11 cellular contexts compared by ENCODE assay signal in genomic region chr17:28723159-28723835, GRCh38. TPM values are rescaled to one million over a fixed set of nuclear protein-coding genes. Genes with fewer than 3 reads are reported as not detected.
DNase-seq lines count a peak whose midpoint lies in the region; ATAC-seq and TF ChIP-seq lines count a peak whose summit lies in the region.
"Had no signal": no experiment of that assay in that cellular context is flagged by ENCODE, and none has a peak within 500 bp of the region (broad histone marks: within the 10 kb centered on the region; RNA-seq: fewer than 3 reads in every experiment).

No MANE protein-coding gene starts in this region.

- TF ChIP-seq CTCF in HEK293 (tag by site-specific recombination; IDR thresholded peaks at IDR 0.05), result no peak

- peaks cover 57% of the 10 kb centered on the region for H3K4me1 ChIP-seq in CD4-positive, CD25-positive, alpha-beta regulatory T cell (ENCODE audit: control insufficient read depth, insufficient read depth, low read length, poor library complexity, severe bottlenecking)
- H3K4me1 ChIP-seq in HEK293 (ENCODE audit: control insufficient read depth, insufficient read depth, low read length), result peaks cover 17% of the 10 kb centered on the region
- H3K4me1 ChIP-seq in mesodermal cell (ENCODE audit: control insufficient read depth, insufficient read depth, low read length, poor library complexity, severe bottlenecking), result peaks cover 35% of the 10 kb centered on the region

- H3K4me3 Mint-ChIP-seq in CD4-positive, CD25-positive, alpha-beta regulatory T cell, result peak overlapping the region; percentile 13 to 99 (median 58)
- peak overlapping the region; percentile 2 for H3K4me3 Mint-ChIP-seq in activated CD8-positive, alpha-beta T cell treated with anti-CD3 and anti-CD28 coated beads, Interleukin-2, amount 10 ng/mL, durations not matched to agents 7 days and 5 days

- POLR2A ChIA-PET in HEK293 (lab: Yijun Ruan, JAX), result interaction anchor here (0.7 to 6.7 kb wide), 5 partner anchors 10 to 455 kb away, joined by 3 to 448 read pairs (median 29); partner anchors contain the start of genes PROCA1, SDF2, SUPT6H and TRAF4
- POLR2A ChIA-PET in activated CD8-positive, alpha-beta T cell treated with anti-CD3 and anti-CD28 coated beads, Interleukin-2, amount 10 ng/mL, durations not matched to agents 7 days and 5 days (lab: Charles Lee), result interaction anchor here (2.0 to 7.3 kb wide), 2 partner anchors 24 to 78 kb away, joined by 5 to 212 read pairs; partner anchors contain the start of genes BLTP2 and TRAF4

- no peak for ATAC-seq in CD4-positive, CD25-positive, alpha-beta regulatory T cell (ENCODE audit: low read depth in 2 of 2)
- no peak for ATAC-seq in activated CD8-positive, alpha-beta T cell treated with anti-CD3 and anti-CD28 coated beads, Interleukin-2, amount 10 ng/mL, durations not matched to agents 7 days and 5 days
- ATAC-seq in HG02759 (IDR thresholded peaks at IDR 0.05; ENCODE audit: unreplicated experiment) (no peak), GM21515 (IDR thresholded peaks at IDR 0.05; ENCODE audit: unreplicated experiment) (no peak)
- ATAC-seq: pancreas had no signal

- no peak overlapping the region for H3K4me3 ChIP-seq in CD4-positive, CD25-positive, alpha-beta regulatory T cell (ENCODE audit: low read depth, low read length)
- H3K4me3 ChIP-seq in HEK293 (ENCODE audit: low read depth, low read length) (no peak overlapping the region), mesodermal cell (ENCODE audit: extremely low read depth, insufficient read depth, low read length, poor library complexity, severe bottlenecking) (peak overlapping the region; percentile 14)
- H3K4me3 ChIP-seq: pancreas had no signal

- H3K4me1 Mint-ChIP-seq in CD4-positive, CD25-positive, alpha-beta regulatory T cell, result peaks cover 10 to 82% (median 41%) of the 10 kb centered on the region in 4 donors
- H3K4me1 Mint-ChIP-seq in activated CD8-positive, alpha-beta T cell treated with anti-CD3 and anti-CD28 coated beads, Interleukin-2, amount 10 ng/mL, durations not matched to agents 7 days and 5 days (ENCODE audit: low read depth), result peaks cover 72% of the 10 kb centered on the region

- H3K27me3 Mint-ChIP-seq in CD4-positive, CD25-positive, alpha-beta regulatory T cell, result peaks cover 17% of the 10 kb centered on the region
- peaks cover 3% of the 10 kb centered on the region for H3K27me3 Mint-ChIP-seq in activated CD8-positive, alpha-beta T cell treated with anti-CD3 and anti-CD28 coated beads, Interleukin-2, amount 10 ng/mL, durations not matched to agents 7 days and 5 days (ENCODE audit: low read depth)

- 82 to 91% methylated on average over 5 to 6 of the region's 6 CpGs for WGBS in mesodermal cell (ENCODE audit: insufficient coverage in 2 of 2), 2 experiments

- CTCF ChIA-PET in HEK293 (lab: Yijun Ruan, JAX), result interaction anchor here (0.7 to 13.6 kb wide), 2 partner anchors 24 to 683 kb away, joined by 3 to 445 read pairs; partner anchors contain the start of gene TRAF4
- CTCF ChIA-PET in activated CD8-positive, alpha-beta T cell treated with anti-CD3 and anti-CD28 coated beads, Interleukin-2, amount 10 ng/mL, durations not matched to agents 7 days and 5 days (lab: Charles Lee), result interaction anchor here (4.2 to 8.3 kb wide), 2 partner anchors 24 to 26 kb away, joined by 46 to 736 read pairs; partner anchors contain the start of gene TRAF4

- H3K36me3 Mint-ChIP-seq in CD4-positive, CD25-positive, alpha-beta regulatory T cell, result peaks cover 44% of the 10 kb centered on the region
- peaks cover 58% of the 10 kb centered on the region for H3K36me3 Mint-ChIP-seq in activated CD8-positive, alpha-beta T cell treated with anti-CD3 and anti-CD28 coated beads, Interleukin-2, amount 10 ng/mL, durations not matched to agents 7 days and 5 days (ENCODE audit: low read depth)

- no peak for DNase-seq in CD4-positive, CD25-positive, alpha-beta regulatory T cell
- no peak for DNase-seq in activated CD8-positive, alpha-beta T cell treated with anti-CD3 and anti-CD28 coated beads, Interleukin-2, amount 10 ng/mL, durations not matched to agents 7 days and 5 days
- DNase-seq in NCI-H526 treated with DMSO at 0.1 percent for 48 hours (lab: John Stamatoyannopoulos, UW), result no peak
- DNase-seq in hypothalamus (lab: John Stamatoyannopoulos, UW), result no peak
- DNase-seq: DMS79 treated with DMSO at 0.1 percent for 48 hours, SW 1271 had no signal

- H3K9me3 Mint-ChIP-seq in CD4-positive, CD25-positive, alpha-beta regulatory T cell, result no peaks in the 10 kb centered on the region
- no peaks in the 10 kb centered on the region for H3K9me3 Mint-ChIP-seq in activated CD8-positive, alpha-beta T cell treated with anti-CD3 and anti-CD28 coated beads, Interleukin-2, amount 10 ng/mL, durations not matched to agents 7 days and 5 days (ENCODE audit: insufficient read depth)

- H3K27ac Mint-ChIP-seq in CD4-positive, CD25-positive, alpha-beta regulatory T cell, result peak overlapping the region in 1 of 3 donors; percentile 71
- no peak overlapping the region for H3K27ac Mint-ChIP-seq in activated CD8-positive, alpha-beta T cell treated with anti-CD3 and anti-CD28 coated beads, Interleukin-2, amount 10 ng/mL, durations not matched to agents 7 days and 5 days

- H3K9me3 ChIP-seq in CD4-positive, CD25-positive, alpha-beta regulatory T cell (ENCODE audit: control insufficient read depth in 2 of 2, low read length in 2 of 2), result no peaks in the 10 kb centered on the region
- no peaks in the 10 kb centered on the region for H3K9me3 ChIP-seq in HEK293 (ENCODE audit: control insufficient read depth, insufficient read depth, low read depth, low read length)
- no peaks in the 10 kb centered on the region for H3K9me3 ChIP-seq in mesodermal cell (ENCODE audit: control insufficient read depth, low read length)
- H3K9me3 ChIP-seq: pancreas had no signal

- no peaks in the 10 kb centered on the region for H3K27me3 ChIP-seq in CD4-positive, CD25-positive, alpha-beta regulatory T cell (ENCODE audit: control insufficient read depth, insufficient read depth, low read length)
- H3K27me3 ChIP-seq: pancreas had no signal

- H3K27ac ChIP-seq in CD4-positive, CD25-positive, alpha-beta regulatory T cell (ENCODE audit: insufficient read depth, low read length, poor library complexity, severe bottlenecking), result peak overlapping the region; percentile 38
- H3K27ac ChIP-seq in HEK293 (ENCODE audit: extremely low read depth, low read depth, low read length) (peak overlapping the region; percentile 90), mesodermal cell (ENCODE audit: low read depth, low read length, severe bottlenecking) (peak overlapping the region; percentile 64)
- H3K27ac ChIP-seq: pancreas had no signal

- H3K36me3 ChIP-seq in CD4-positive, CD25-positive, alpha-beta regulatory T cell (ENCODE audit: control insufficient read depth, insufficient read depth, low read length), result peaks cover 34% of the 10 kb centered on the region
- H3K36me3 ChIP-seq in HEK293 (ENCODE audit: control insufficient read depth in 2 of 2, insufficient read depth in 1 of 2, low read length in 2 of 2) (peaks cover 26 to 53% of the 10 kb centered on the region in 2 experiments), mesodermal cell (ENCODE audit: control insufficient read depth, insufficient read depth, low read length) (peaks cover 45% of the 10 kb centered on the region)

TF ChIP-seq in HEK293, 187 proteins besides CTCF, POLR2A, EP300 and RAD21 (continues in another document):
- TF ChIP-seq ZNF521 (tag by site-specific recombination; IDR thresholded peaks at IDR 0.05), result no peak

RNA-seq across cellular contexts. Expression of gene TLCD1, which starts 2.7 kb away (rescaled TPM):
- 1.3 TPM for total RNA-seq in CD4-positive, CD25-positive, alpha-beta regulatory T cell
- not detected for polyA plus RNA-seq in CD4-positive, CD25-positive, alpha-beta regulatory T cell
- total RNA-seq in activated CD8-positive, alpha-beta T cell treated with anti-CD3 and anti-CD28 coated beads, Interleukin-2, amount 10 ng/mL, durations not matched to agents 7 days and 5 days, result 1 to 10 TPM; 2.8 to 3.0 TPM
- polyA plus RNA-seq in mesodermal cell (2013, experiment 1 of 2), result 6.0 TPM
- 8.9 TPM for polyA plus RNA-seq in mesodermal cell (2013, experiment 2 of 2)

RNA-seq across cellular contexts. Expression of gene RPL23A, which starts 3.5 kb away (rescaled TPM):
- 2,050 TPM for total RNA-seq in CD4-positive, CD25-positive, alpha-beta regulatory T cell
- 1,000 to 10,000 TPM; 4,206 to 5,707 (median 4,669) TPM for polyA plus RNA-seq in CD4-positive, CD25-positive, alpha-beta regulatory T cell
- 1,000 to 10,000 TPM; 1,988 to 2,040 TPM for total RNA-seq in activated CD8-positive, alpha-beta T cell treated with anti-CD3 and anti-CD28 coated beads, Interleukin-2, amount 10 ng/mL, durations not matched to agents 7 days and 5 days
- 2,457 TPM for polyA plus RNA-seq in mesodermal cell (2013, experiment 1 of 2)
- polyA plus RNA-seq in mesodermal cell (2013, experiment 2 of 2), result 2,483 TPM

RNA-seq across cellular contexts. Expression of gene NEK8, which starts 5.3 kb away (rescaled TPM):
- total RNA-seq in CD4-positive, CD25-positive, alpha-beta regulatory T cell, result 7.5 TPM
- 1 to 10 TPM; 1.8 to 2.6 (median 2.0) TPM for polyA plus RNA-seq in CD4-positive, CD25-positive, alpha-beta regulatory T cell
- total RNA-seq in activated CD8-positive, alpha-beta T cell treated with anti-CD3 and anti-CD28 coated beads, Interleukin-2, amount 10 ng/mL, durations not matched to agents 7 days and 5 days, result 1 to 10 TPM; 4.8 to 5.0 TPM
- 4.8 TPM for polyA plus RNA-seq in mesodermal cell (2013, experiment 1 of 2)
- polyA plus RNA-seq in mesodermal cell (2013, experiment 2 of 2), result 5.7 TPM

RNA-seq across cellular contexts. Expression of gene RAB34, which starts 5.6 kb away (rescaled TPM):
- total RNA-seq in CD4-positive, CD25-positive, alpha-beta regulatory T cell, result 4.0 TPM
- polyA plus RNA-seq in CD4-positive, CD25-positive, alpha-beta regulatory T cell, result 10 to 100 TPM in 1 of 4 donors, 1 to 10 TPM in 3; 6.6 to 11.5 (median 6.9) TPM
- 10 to 100 TPM in 1 of 2 experiments, 1 to 10 TPM in 1; 10.0 to 12.7 TPM for total RNA-seq in activated CD8-positive, alpha-beta T cell treated with anti-CD3 and anti-CD28 coated beads, Interleukin-2, amount 10 ng/mL, durations not matched to agents 7 days and 5 days
- polyA plus RNA-seq in mesodermal cell (2013, experiment 1 of 2), result 209 TPM
- polyA plus RNA-seq in mesodermal cell (2013, experiment 2 of 2), result 185 TPM

RNA-seq across cellular contexts. Expression of gene PROCA1, which starts 11.6 kb away (rescaled TPM):
- total RNA-seq in CD4-positive, CD25-positive, alpha-beta regulatory T cell, result 5.3 TPM
- under 1 TPM in 3 of 4 donors, not detected in 1; 0.37 to 0.67 (median 0.63) TPM for polyA plus RNA-seq in CD4-positive, CD25-positive, alpha-beta regulatory T cell
- total RNA-seq in activated CD8-positive, alpha-beta T cell treated with anti-CD3 and anti-CD28 coated beads, Interleukin-2, amount 10 ng/mL, durations not matched to agents 7 days and 5 days, result 1 to 10 TPM; 5.3 to 6.1 TPM
- polyA plus RNA-seq in mesodermal cell (2013, experiment 1 of 2), result 13.1 TPM
- 11.7 TPM for polyA plus RNA-seq in mesodermal cell (2013, experiment 2 of 2)

Comparison
In these comparisons a context has a peak if more than half of its experiments do, and no peak if none do; other contexts are left out.
1. H3K27ac ChIP-seq: peak in every context shown above with its lines; median percentile 90 in HEK293; 64 in mesodermal cell; 38 in CD4-positive, CD25-positive, alpha-beta regulatory T cell.